Comparison of ENCODE assay signal across 8 cellular contexts in the genomic region with DNA sequence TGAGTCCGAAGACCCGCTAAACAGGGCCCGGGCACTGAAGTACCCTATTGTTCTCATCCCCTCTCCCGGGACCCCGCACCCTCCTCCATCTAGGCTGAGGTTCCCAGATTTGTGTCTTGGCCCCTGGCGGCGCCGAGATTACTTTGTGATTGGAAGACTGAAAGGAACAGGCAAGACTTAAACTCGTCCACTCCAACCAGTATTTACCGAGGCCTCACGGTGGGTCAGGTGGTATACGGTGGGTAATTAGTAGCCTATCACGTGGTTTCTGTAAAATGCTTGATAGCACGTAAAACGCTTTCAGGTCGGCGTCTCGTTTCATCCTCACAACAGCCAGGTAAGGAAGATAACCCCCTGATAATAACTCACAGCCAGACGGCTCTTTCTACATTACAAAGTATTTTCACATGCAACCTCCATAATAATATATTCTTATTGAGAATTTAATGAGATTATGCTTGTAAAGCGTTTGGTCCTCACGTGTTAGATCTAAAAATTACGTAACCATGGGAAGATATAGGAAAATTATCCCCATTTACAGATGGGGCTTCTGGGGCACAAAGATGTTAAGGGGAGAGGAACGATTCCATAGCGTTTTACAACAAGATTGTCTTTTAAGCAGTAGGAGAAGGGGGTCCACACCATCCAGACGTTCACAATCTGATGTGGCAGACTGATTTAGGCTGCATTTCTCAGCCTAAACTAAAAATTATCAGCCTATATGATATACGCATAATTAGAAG. TPM values are rescaled to one million over a fixed set of nuclear protein-coding genes. Genes with fewer than 3 reads are reported as not detected.
DNase-seq lines count a peak whose midpoint lies in the region; ATAC-seq and TF ChIP-seq lines count a peak whose summit lies in the region.

No MANE protein-coding gene starts in this region.

- 0 out of 2 replicates have a peak, but pooled peaks cover 3% of the 10 kb centered on the region for H4K20me1 ChIP-seq in PC-9 (ENCODE audit: insufficient read depth)

- no peaks in the 10 kb centered on the region for H3K9me2 ChIP-seq in PC-9 (ENCODE audit: insufficient read depth)

- H3K27me3 ChIP-seq in PC-9 (ENCODE audit: insufficient read depth, low read depth) = no peaks in the 10 kb centered on the region

- CTCF ChIA-PET in PC-9 (lab: Charles Lee) = no interaction called here

- H3K4me3 ChIP-seq in Jurkat, Clone E6-1 (ENCODE audit: low read length) = peak overlapping the region; percentile 71
- peak overlapping the region; percentile 72 for H3K4me3 ChIP-seq in PC-9

- intact Hi-C loops in PC-9 (cut with micrococcal nuclease; ENCODE audit: unreplicated experiment) (loop anchor here (10.0 kb wide), 2 partner anchors 224 to 254 kb away; no protein-coding TSS in a partner anchor), left ventricle myocardium superior (cut with micrococcal nuclease) (no loop called here)

- DNase-seq in G401 (ENCODE audit: low spot score) (peak; percentile 92), PC-9 (peak; percentile 70 to 87), amygdala (lab: John Stamatoyannopoulos, UW) (peak in 29 of 56 donors; percentile 17 to 84 (median 56)), left ventricle myocardium superior (no peak), pons (ENCODE audit: low spot score) (peak; percentile 56)
- peak; percentile 55 for DNase-seq in Jurkat, Clone E6-1 (ENCODE audit: low read depth, low spot score)
- DNase-seq in NK-92 treated with Interleukin-12 subunit alpha and Interleukin-12 subunit beta, amount 100 ng/mL, for 24 hours (lab: John Stamatoyannopoulos, UW) = no peak

- no peaks in the 10 kb centered on the region for H3K9me3 ChIP-seq in PC-9 (ENCODE audit: insufficient read depth, low read depth)

- H2AFZ ChIP-seq in PC-9 = peak overlapping the region; percentile 79

- no peak for TF ChIP-seq CTCF in PC-9 (conservative IDR thresholded peaks at IDR 0.05)

- peak overlapping the region; percentile 95 for H3K27ac ChIP-seq in PC-9

- POLR2A ChIA-PET in PC-9 (lab: Charles Lee; ENCODE audit: unreplicated experiment) = interaction anchor here (0.5 to 1.7 kb wide), 8 partner anchors 22 to 1176 kb away, joined by 3 to 32 read pairs (median 4); a partner anchor contains a TSS

- in situ Hi-C loops in G401 (cut with HindIII; ENCODE audit: low sequenced_read_pairs) = no loop called here

- BruUV-seq in PC-9 (replicated peaks; lab: Mats Ljungman, UMichigan) = TSS peak; percentile 56

- peaks cover 25% of the 10 kb centered on the region for H3F3A ChIP-seq in PC-9 (ENCODE audit: insufficient read depth, low read depth)

- H3K4me2 ChIP-seq in PC-9 = peak overlapping the region; percentile 99

- ATAC-seq in GM21737 (IDR thresholded peaks at IDR 0.05; ENCODE audit: unreplicated experiment) (peak; percentile 46), left ventricle myocardium superior (peak; percentile 56)

- H3K4me1 ChIP-seq in PC-9 (replicated peaks; ENCODE audit: insufficient read depth) = peaks cover 26% of the 10 kb centered on the region

- no peaks in the 10 kb centered on the region for H3K36me3 ChIP-seq in PC-9 (ENCODE audit: low read depth)

- peaks cover 47% of the 10 kb centered on the region for H3K79me2 ChIP-seq in PC-9 (ENCODE audit: low read depth)

RNA-seq across cellular contexts. Expression of a gene that starts 0.6 kb away (rescaled TPM):
- 42.0 and 79.1 TPM in 2 replicates for total RNA-seq in G401 (2014; rRNA removed; shearing (Covaris generic))
- polyA plus RNA-seq in Jurkat, Clone E6-1 (2012; ENCODE audit: insufficient read depth, insufficient read length) = 13.9 TPM
- total RNA-seq in PC-9 (2021) (53.8 and 70.7 TPM in 2 replicates), left ventricle myocardium superior (32.9 TPM)

Comparison
In these comparisons a context has a peak if more than half of its experiments do, and no peak if none do; other contexts are left out.
1. DNase-seq: peak in G401 (single experiment), Jurkat, Clone E6-1 (single experiment), PC-9 (2 of 2), amygdala (29 of 56) and pons (single experiment); none in left ventricle myocardium superior (single experiment) and NK-92 treated with Interleukin-12 subunit alpha and Interleukin-12 subunit beta, amount 100 ng/mL, for 24 hours (single experiment).